18 cellular contexts compared by ENCODE assay signal in the genomic region with DNA sequence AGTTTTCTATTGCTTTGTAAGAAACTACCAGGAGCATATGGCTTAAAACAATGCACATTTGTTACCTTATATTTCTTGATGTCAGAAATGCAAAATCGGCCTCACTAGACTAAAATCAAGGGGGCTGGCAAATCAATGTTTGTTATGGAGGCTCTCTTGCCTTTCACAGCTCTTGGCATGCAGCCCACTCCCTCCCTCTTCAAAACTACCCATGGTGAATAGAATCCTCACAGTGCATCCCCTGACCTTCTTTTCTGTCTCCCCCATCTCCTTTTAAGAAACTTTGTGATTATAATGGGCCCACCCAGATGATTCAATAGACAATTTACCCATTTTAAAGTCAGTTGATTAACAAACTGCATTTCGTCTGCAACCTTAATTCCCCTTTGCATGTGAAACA.
DNase-seq lines count a peak whose midpoint lies in the region; ATAC-seq and TF ChIP-seq lines count a peak whose summit lies in the region.
"Had no signal": no experiment of that assay in that cellular context is flagged by ENCODE, and none has a peak within 500 bp of the region (broad histone marks: within the 10 kb centered on the region; RNA-seq: fewer than 3 reads in every experiment).

No MANE protein-coding gene starts in this region.

- no peak overlapping the region for H4K91ac ChIP-seq in IMR-90 (ENCODE audit: insufficient read depth, low read depth, low read length)

- H3K4me1 Mint-ChIP-seq in GM23338: peaks cover 26% of the 10 kb centered on the region
- H3K4me1 Mint-ChIP-seq: CD4-positive, CD25-positive, alpha-beta regulatory T cell had no signal

- no peak overlapping the region for H2BK120ac ChIP-seq in IMR-90 (ENCODE audit: low read depth, low read length)

- H3K9ac ChIP-seq in IMR-90 (ENCODE audit: low read depth, low read length): no peak overlapping the region
- no peak overlapping the region for H3K9ac ChIP-seq in iPS-18a (ENCODE audit: low read length)
- H3K9ac ChIP-seq: SK-N-SH had no signal

- ATAC-seq in GM23338 (peak; percentile 68), IMR-90 (ENCODE audit: low read depth) (no peak), thoracic aorta (ENCODE audit: insufficient number of reproducible peaks, low FRiP score, low read depth) (no peak), HG03565 (IDR thresholded peaks at IDR 0.05; ENCODE audit: unreplicated experiment) (no peak)
- ATAC-seq: PC-3 had no signal

- dilution Hi-C loops in IMR-90 (cut with HindIII; ENCODE audit: low sequenced_read_pairs, unreplicated experiment): no loop called here

- no peak overlapping the region for H3K56ac ChIP-seq in IMR-90 (ENCODE audit: extremely low read depth, insufficient read depth, low read length)

- H3K36me3 Mint-ChIP-seq in GM23338 (ENCODE audit: low read depth): peaks cover 3% of the 10 kb centered on the region; the same call in 2 of the 3 replicates
- H3K36me3 Mint-ChIP-seq: CD4-positive, CD25-positive, alpha-beta regulatory T cell had no signal

- no peaks in the 10 kb centered on the region for H3K27me3 Mint-ChIP-seq in GM23338 (ENCODE audit: insufficient read depth, low read depth, poor library complexity)
- H3K27me3 Mint-ChIP-seq: CD4-positive, CD25-positive, alpha-beta regulatory T cell had no signal

- no peaks in the 10 kb centered on the region for H3K27me3 ChIP-seq in GM23338 (ENCODE audit: insufficient read depth)
- H3K27me3 ChIP-seq in IMR-90 (ENCODE audit: control insufficient read depth, insufficient read depth, low read length): no peaks in the 10 kb centered on the region
- H3K27me3 ChIP-seq in iPS-18a (ENCODE audit: control insufficient read depth, insufficient read depth, low read length): no peaks in the 10 kb centered on the region
- H3K27me3 ChIP-seq in thoracic aorta (replicated peaks; ENCODE audit: insufficient read depth): no peaks in the 10 kb centered on the region
- H3K27me3 ChIP-seq: BE2C had no signal

- H3K27ac Mint-ChIP-seq in GM23338: peak overlapping the region; percentile 26; the same call in 1 of the 2 replicates
- H3K27ac Mint-ChIP-seq: CD4-positive, CD25-positive, alpha-beta regulatory T cell had no signal

- H3K27ac ChIP-seq in GM23338 (ENCODE audit: low read depth): no peak overlapping the region
- no peak overlapping the region for H3K27ac ChIP-seq in IMR-90 (ENCODE audit: insufficient read depth, low read length)
- no peak overlapping the region for H3K27ac ChIP-seq in iPS-18a (ENCODE audit: low read length)
- peak overlapping the region; percentile 51 to 69 for H3K27ac ChIP-seq in thoracic aorta

- H3K18ac ChIP-seq in IMR-90 (ENCODE audit: low read depth, low read length): peak overlapping the region; percentile 70; the same call in 1 of the 2 replicates

- no peak for TF ChIP-seq POLR2A in IMR-90 (IDR thresholded peaks at IDR 0.05; ENCODE audit: low read depth, low read length)

- in situ Hi-C loops in IMR-90 (cut with MboI; ENCODE audit: low sequenced_read_pairs): no loop called here

- CTCF ChIA-PET in IMR-90 (lab: Yijun Ruan, JAX): interaction anchor here (0.6 to 0.9 kb wide), 2 partner anchors 11 to 345 kb away, joined by 3 to 4 read pairs; no protein-coding TSS in a partner anchor

- H2AFZ ChIP-seq in GM23338 (no peak overlapping the region), IMR-90 (replicated peaks; ENCODE audit: low read length, poor library complexity) (no peak overlapping the region)

- H4K20me1 ChIP-seq in GM23338 (replicated peaks; ENCODE audit: insufficient read depth): no peaks in the 10 kb centered on the region
- H4K20me1 ChIP-seq in IMR-90 (ENCODE audit: insufficient read depth, low read length): no peaks in the 10 kb centered on the region

- H3K36me3 ChIP-seq in GM23338 (ENCODE audit: insufficient read depth) (no peaks in the 10 kb centered on the region), IMR-90 (ENCODE audit: control insufficient read depth, insufficient read depth, low read length) (no peaks in the 10 kb centered on the region), iPS-18a (ENCODE audit: control insufficient read depth, low read depth, low read length) (no peaks in the 10 kb centered on the region), thoracic aorta (no peaks in the 10 kb centered on the region)
- H3K36me3 ChIP-seq: BE2C had no signal

- peak overlapping the region; percentile 62 for H2BK5ac ChIP-seq in IMR-90 (ENCODE audit: low read depth, low read length, poor library complexity, severe bottlenecking)

- no peak overlapping the region for H2BK20ac ChIP-seq in IMR-90 (ENCODE audit: low read depth, low read length)

- H3K4ac ChIP-seq in IMR-90 (ENCODE audit: low read depth, low read length): no peak overlapping the region

- no peak overlapping the region for H3K23ac ChIP-seq in IMR-90 (ENCODE audit: low read depth, low read length)

- no peak overlapping the region; the same call in 1 of the 2 replicates for H3K4me3 ChIP-seq in GM23338
- no peak overlapping the region for H3K4me3 ChIP-seq in IMR-90 (ENCODE audit: insufficient read depth, low read depth, low read length)
- H3K4me3 ChIP-seq in iPS-18a (ENCODE audit: low read length): peak overlapping the region; percentile 6
- no peak overlapping the region for H3K4me3 ChIP-seq in thoracic aorta

- no peak overlapping the region; the same call in 2 of the 3 replicates for H3K4me3 Mint-ChIP-seq in GM23338
- H3K4me3 Mint-ChIP-seq: CD4-positive, CD25-positive, alpha-beta regulatory T cell had no signal

- H3K79me1 ChIP-seq in IMR-90 (ENCODE audit: low read depth in 1 of 2, low read length in 2 of 2): no peaks in the 10 kb centered on the region; a peak in 1 of 4 replicates

- intact Hi-C loops in IMR-90 (cut with micrococcal nuclease): no loop called here

- H3K9me2 ChIP-seq in GM23338 (ENCODE audit: insufficient read depth): no peaks in the 10 kb centered on the region
- H3K9me2 ChIP-seq: SK-N-SH had no signal

- no peaks in the 10 kb centered on the region for H3F3A ChIP-seq in GM23338 (replicated peaks; ENCODE audit: low read depth)

- peak overlapping the region; percentile 61 for H3K4me2 ChIP-seq in GM23338
- H3K4me2 ChIP-seq in IMR-90 (ENCODE audit: low read depth, low read length): no peak overlapping the region
- H3K4me2 ChIP-seq: SK-N-SH had no signal

- H2BK15ac ChIP-seq in IMR-90 (ENCODE audit: low read depth, low read length): no peak overlapping the region

- POLR2A ChIA-PET in IMR-90 (lab: Charles Lee; ENCODE audit: unreplicated experiment): no interaction called here

- no peak for TF ChIP-seq CTCF in GM23338 (conservative IDR thresholded peaks at IDR 0.05; ENCODE audit: low read depth in 2 of 2)
- TF ChIP-seq CTCF in IMR-90 (conservative IDR thresholded peaks at IDR 0.05; ENCODE audit: low read depth, low read length): no peak
- no peak for TF ChIP-seq CTCF in thoracic aorta (IDR thresholded peaks at IDR 0.05)

- H3K14ac ChIP-seq in IMR-90 (replicated peaks; ENCODE audit: low read depth, low read length): no peak overlapping the region

- no peaks in the 10 kb centered on the region for H3K9me1 ChIP-seq in IMR-90 (ENCODE audit: insufficient read depth, low read length)

- no peak overlapping the region for H2AK9ac ChIP-seq in IMR-90 (replicated peaks; ENCODE audit: low read depth, low read length, poor library complexity)

- H3K4me1 ChIP-seq in GM23338 (ENCODE audit: insufficient read depth) (peaks cover 42% of the 10 kb centered on the region), IMR-90 (ENCODE audit: control insufficient read depth, insufficient read depth, low read length) (peaks cover 2% of the 10 kb centered on the region), iPS-18a (ENCODE audit: control insufficient read depth, low read depth, low read length) (peaks cover 26% of the 10 kb centered on the region), thoracic aorta (ENCODE audit: control insufficient read depth in 1 of 2, low read depth in 2 of 2) (peaks cover 14 to 33% of the 10 kb centered on the region in 2 donors)
- H3K4me1 ChIP-seq: BE2C had no signal

- H4K5ac ChIP-seq in IMR-90 (ENCODE audit: low read depth, low read length): no peak overlapping the region

- no peak overlapping the region for H2AK5ac ChIP-seq in IMR-90 (ENCODE audit: low read depth, low read length)

- no peaks in the 10 kb centered on the region for H3K79me2 ChIP-seq in GM23338 (replicated peaks; ENCODE audit: insufficient read depth)

- no peak for TF ChIP-seq RAD21 in IMR-90 (IDR thresholded peaks at IDR 0.05; ENCODE audit: low read length)

- no CpG with 5 or more reads among the region's 2 CpGs for WGBS in IMR-90 (ENCODE audit: extremely low coverage in 2 of 2, insufficient read length in 1 of 2), 2 experiments

- BruUV-seq in IMR-90 (replicated peaks; lab: Mats Ljungman, UMichigan): no TSS peak

- 0 out of 4 replicates have a peak overlapping the region, but pooled peaks of 1 of the 2 experiments have one; percentile 12 for H4K8ac ChIP-seq in IMR-90 (ENCODE audit: low read depth in 2 of 2, low read length in 2 of 2)

- DNase-seq in GM23338 (ENCODE audit: low spot score) (no peak), IMR-90 (no peak), thoracic aorta (ENCODE audit: low spot score) (no peak), NCI-H1436 treated with DMSO at 0.1 percent for 48 hours (lab: John Stamatoyannopoulos, UW) (no peak), NOMO-1 treated with DMSO at 0.1 percent for 48 hours (lab: John Stamatoyannopoulos, UW; ENCODE audit: unreplicated experiment) (no peak)
- DNase-seq: BE2C; CD4-positive, CD25-positive, alpha-beta regulatory T cell; COR-L47; MM.1S; NCI-H1092; NCI-H146; NCI-H2029 treated with DMSO at 0.1 percent for 48 hours; RPMI8226; SHP77 treated with DMSO at 0.1 percent for 48 hours; SK-N-SH had no signal

- H3K9me3 Mint-ChIP-seq in GM23338: peaks cover 5% of the 10 kb centered on the region; the same call in 1 of the 3 replicates

- no peaks in the 10 kb centered on the region for H3K9me3 ChIP-seq in IMR-90 (ENCODE audit: control insufficient read depth, insufficient read depth, low read length)
- H3K9me3 ChIP-seq in iPS-18a (ENCODE audit: control insufficient read depth, low read depth, low read length): no peaks in the 10 kb centered on the region
- H3K9me3 ChIP-seq in thoracic aorta: no peaks in the 10 kb centered on the region
- H3K9me3 ChIP-seq: BE2C, SK-N-SH had no signal

TF ChIP-seq in GM23338, 12 proteins besides CTCF, POLR2A, EP300 and RAD21 (continues in another document):
- no peak for TF ChIP-seq ZNF114 (CRISPR knock-in tag; IDR thresholded peaks at IDR 0.05)
- TF ChIP-seq EZH2 (IDR thresholded peaks at IDR 0.05; ENCODE audit: low read depth, unreplicated experiment): no peak

TF ChIP-seq in IMR-90, 13 proteins besides CTCF, POLR2A, EP300 and RAD21 (continues in another document):
- TF ChIP-seq BHLHE40 (IDR thresholded peaks at IDR 0.05; ENCODE audit: low read depth, low read length): no peak
- TF ChIP-seq SMC3 (IDR thresholded peaks at IDR 0.05; ENCODE audit: low read depth, low read length): no peak
- no peak for TF ChIP-seq MAFK (IDR thresholded peaks at IDR 0.05; ENCODE audit: low read depth, low read length)
- TF ChIP-seq RFX5 (IDR thresholded peaks at IDR 0.05; ENCODE audit: low read depth, low read length): no peak
- no peak for TF ChIP-seq CEBPB (IDR thresholded peaks at IDR 0.05; ENCODE audit: low read depth, low read length)
- no peak for TF ChIP-seq MXI1 (IDR thresholded peaks at IDR 0.05; ENCODE audit: borderline replicate concordance, low read depth, low read length)
- TF ChIP-seq CHD1 (IDR thresholded peaks at IDR 0.05; ENCODE audit: low read depth, low read length): no peak
- TF ChIP-seq NFE2L2 (IDR thresholded peaks at IDR 0.05; ENCODE audit: low read depth, low read length): no peak

Comparison
In these comparisons a context has a peak if more than half of its experiments do, and no peak if none do; other contexts are left out.
1. H3K27ac ChIP-seq: peak in thoracic aorta (2 of 2); none in GM23338 (single experiment), IMR-90 (single experiment) and iPS-18a (single experiment).